In genomic region chr11:1963864-1964263, GRCh38 we compare ENCODE assay signal across 21 cellular contexts. TPM values are rescaled to one million over a fixed set of nuclear protein-coding genes. Genes with fewer than 3 reads are reported as not detected.
"Had no signal": no experiment of that assay in that cellular context is flagged by ENCODE, and none has a peak within 500 bp of the region (broad histone marks: within the 10 kb centered on the region; RNA-seq: fewer than 3 reads in every experiment).

No MANE protein-coding gene starts in this region.

- H3K36me3 ChIP-seq: esophagus muscularis mucosa, gastroesophageal sphincter, thoracic aorta, transverse colon, vagina had no signal

- H3K4me1 Mint-ChIP-seq: naive B cell; nephron; stimulated activated naive B cell treated with anti-CD40 and anti-IgM and Interleukin-4, amounts not matched to agents 10 μg/mL and 1 μg/mL and 100 μg/mL, for 72 hours; stimulated activated naive CD8-positive, alpha-beta T cell treated with anti-CD3 and anti-CD28 coated beads, Interleukin-15, amount 100 ng/mL, for 72 hours had no signal

- DNase-seq: effector memory CD8-positive, alpha-beta T cell; glutamatergic neuron; islet precursor cell; mesenchymal stem cell; naive B cell; stimulated activated CD4-positive, alpha-beta T cell treated with anti-CD3 and anti-CD28 coated beads, Interleukin-2, amount 100 ng/mL, for 24 hours; stimulated activated CD4-positive, alpha-beta T cell treated with anti-CD3 and anti-CD28 coated beads, Interleukin-4, amount 100 ng/mL, for 4 hours; stimulated activated naive B cell treated with anti-CD40 and anti-IgM and Interleukin-4, amounts not matched to agents 10 μg/mL and 1 μg/mL and 100 μg/mL, for 72 hours; stimulated activated naive CD8-positive, alpha-beta T cell treated with anti-CD3 and anti-CD28 coated beads, Interleukin-15, amount 100 ng/mL, for 72 hours; transverse colon had no signal

- H3K4me1 ChIP-seq: esophagus muscularis mucosa, gastroesophageal sphincter, transverse colon, vagina had no signal

- H3K9me3 ChIP-seq: esophagus muscularis mucosa, gastroesophageal sphincter, thoracic aorta, transverse colon, vagina had no signal

- H3K4me3 Mint-ChIP-seq: dendritic cell treated with granulocyte-macrophage colony-stimulating factor and Interleukin-4, amounts not matched to agents 40 ng/mL and 50 ng/mL, for 4 days; effector memory CD8-positive, alpha-beta T cell; naive B cell; nephron; stimulated activated naive B cell treated with anti-CD40 and anti-IgM and Interleukin-4, amounts not matched to agents 10 μg/mL and 1 μg/mL and 100 μg/mL, for 72 hours; stimulated activated naive CD8-positive, alpha-beta T cell treated with anti-CD3 and anti-CD28 coated beads, Interleukin-15, amount 100 ng/mL, for 72 hours had no signal

- H3K36me3 Mint-ChIP-seq: naive B cell; stimulated activated naive B cell treated with anti-CD40 and anti-IgM and Interleukin-4, amounts not matched to agents 10 μg/mL and 1 μg/mL and 100 μg/mL, for 72 hours had no signal

- H3K27ac ChIP-seq: epithelial cell of prostate, esophagus muscularis mucosa, gastroesophageal sphincter, thoracic aorta, transverse colon, vagina had no signal

- H3K4me3 ChIP-seq: esophagus muscularis mucosa, gastroesophageal sphincter, lung, thoracic aorta, transverse colon, vagina had no signal

- ATAC-seq: effector memory CD8-positive, alpha-beta T cell; gastroesophageal sphincter; left lobe of liver; stimulated activated naive B cell treated with anti-CD40 and anti-IgM and Interleukin-4, amounts not matched to agents 10 μg/mL and 1 μg/mL and 100 μg/mL, for 72 hours; stimulated activated naive CD8-positive, alpha-beta T cell treated with anti-CD3 and anti-CD28 coated beads, Interleukin-15, amount 100 ng/mL, for 72 hours had no signal

- H3K27me3 Mint-ChIP-seq: dendritic cell treated with granulocyte-macrophage colony-stimulating factor and Interleukin-4, amounts not matched to agents 40 ng/mL and 50 ng/mL, for 4 days; effector memory CD8-positive, alpha-beta T cell; naive B cell; stimulated activated naive B cell treated with anti-CD40 and anti-IgM and Interleukin-4, amounts not matched to agents 10 μg/mL and 1 μg/mL and 100 μg/mL, for 72 hours; stimulated activated naive CD8-positive, alpha-beta T cell treated with anti-CD3 and anti-CD28 coated beads, Interleukin-15, amount 100 ng/mL, for 72 hours had no signal

- H3K9me3 Mint-ChIP-seq: dendritic cell treated with granulocyte-macrophage colony-stimulating factor and Interleukin-4, amounts not matched to agents 40 ng/mL and 50 ng/mL, for 4 days; effector memory CD8-positive, alpha-beta T cell; naive B cell; nephron; stimulated activated naive B cell treated with anti-CD40 and anti-IgM and Interleukin-4, amounts not matched to agents 10 μg/mL and 1 μg/mL and 100 μg/mL, for 72 hours; stimulated activated naive CD8-positive, alpha-beta T cell treated with anti-CD3 and anti-CD28 coated beads, Interleukin-15, amount 100 ng/mL, for 72 hours had no signal

- H3K27ac Mint-ChIP-seq: dendritic cell treated with granulocyte-macrophage colony-stimulating factor and Interleukin-4, amounts not matched to agents 40 ng/mL and 50 ng/mL, for 4 days; effector memory CD8-positive, alpha-beta T cell; naive B cell; nephron; stimulated activated naive B cell treated with anti-CD40 and anti-IgM and Interleukin-4, amounts not matched to agents 10 μg/mL and 1 μg/mL and 100 μg/mL, for 72 hours; stimulated activated naive CD8-positive, alpha-beta T cell treated with anti-CD3 and anti-CD28 coated beads, Interleukin-15, amount 100 ng/mL, for 72 hours had no signal

- H3K27me3 ChIP-seq: esophagus muscularis mucosa, gastroesophageal sphincter, transverse colon, vagina had no signal

RNA-seq across cellular contexts. Expression of gene TNNT3, which starts 44.4 kb away (rescaled TPM):
- total RNA-seq: fibroblast of villous mesenchyme, left lobe of liver, pulmonary artery endothelial cell had no signal
